In the genomic region with DNA sequence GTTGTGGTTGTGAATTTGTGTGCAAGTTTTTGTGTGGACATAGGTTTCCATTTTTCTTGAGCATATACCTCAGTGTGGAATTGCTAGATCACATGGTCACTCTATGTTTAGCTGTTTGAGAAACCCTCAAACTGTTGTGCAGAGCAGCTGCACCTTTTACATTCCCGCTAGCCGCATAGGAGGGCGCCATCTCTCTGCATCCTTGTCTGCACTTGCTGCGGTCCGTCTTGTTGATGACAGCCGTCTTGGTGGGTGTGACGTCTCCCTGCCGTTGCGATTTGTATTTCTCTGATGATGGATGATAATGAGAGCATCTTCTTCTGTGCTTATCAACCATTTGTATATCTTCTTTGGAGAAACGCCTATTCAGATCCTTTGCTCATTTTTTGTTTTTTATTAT, we compare ENCODE assay signal across 1 cellular context.
TF ChIP-seq lines count a peak whose summit lies in the region.

No MANE protein-coding gene starts in this region.

TF ChIP-seq in H1, 55 proteins besides CTCF, POLR2A, EP300 and RAD21:
- TF ChIP-seq, protein P1, sequence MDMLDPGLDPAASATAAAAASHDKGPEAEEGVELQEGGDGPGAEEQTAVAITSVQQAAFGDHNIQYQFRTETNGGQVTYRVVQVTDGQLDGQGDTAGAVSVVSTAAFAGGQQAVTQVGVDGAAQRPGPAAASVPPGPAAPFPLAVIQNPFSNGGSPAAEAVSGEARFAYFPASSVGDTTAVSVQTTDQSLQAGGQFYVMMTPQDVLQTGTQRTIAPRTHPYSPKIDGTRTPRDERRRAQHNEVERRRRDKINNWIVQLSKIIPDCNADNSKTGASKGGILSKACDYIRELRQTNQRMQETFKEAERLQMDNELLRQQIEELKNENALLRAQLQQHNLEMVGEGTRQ (IDR thresholded peaks at IDR 0.05; ENCODE audit: low read length), result no peak
- no peak for TF ChIP-seq CREB1 (IDR thresholded peaks at IDR 0.05)
- no peak for TF ChIP-seq SP1 (IDR thresholded peaks at IDR 0.05; ENCODE audit: low read depth, low read length)
- no peak for TF ChIP-seq SIRT6 (IDR thresholded peaks at IDR 0.05; ENCODE audit: low read length)
- TF ChIP-seq SIX5 (IDR thresholded peaks at IDR 0.05; ENCODE audit: low read depth, low read length), result no peak
- TF ChIP-seq, protein P2, sequence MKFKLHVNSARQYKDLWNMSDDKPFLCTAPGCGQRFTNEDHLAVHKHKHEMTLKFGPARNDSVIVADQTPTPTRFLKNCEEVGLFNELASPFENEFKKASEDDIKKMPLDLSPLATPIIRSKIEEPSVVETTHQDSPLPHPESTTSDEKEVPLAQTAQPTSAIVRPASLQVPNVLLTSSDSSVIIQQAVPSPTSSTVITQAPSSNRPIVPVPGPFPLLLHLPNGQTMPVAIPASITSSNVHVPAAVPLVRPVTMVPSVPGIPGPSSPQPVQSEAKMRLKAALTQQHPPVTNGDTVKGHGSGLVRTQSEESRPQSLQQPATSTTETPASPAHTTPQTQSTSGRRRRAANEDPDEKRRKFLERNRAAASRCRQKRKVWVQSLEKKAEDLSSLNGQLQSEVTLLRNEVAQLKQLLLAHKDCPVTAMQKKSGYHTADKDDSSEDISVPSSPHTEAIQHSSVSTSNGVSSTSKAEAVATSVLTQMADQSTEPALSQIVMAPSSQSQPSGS (IDR thresholded peaks at IDR 0.05; ENCODE audit: low read length), result no peak
- TF ChIP-seq PHF8 (conservative IDR thresholded peaks at IDR 0.05; ENCODE audit: low read depth, low read length), result no peak
- no peak for TF ChIP-seq SIN3A (conservative IDR thresholded peaks at IDR 0.05 in 1 of 2, IDR thresholded peaks at IDR 0.05 in 1 of 2; ENCODE audit: low read depth in 1 of 2, low read length in 2 of 2)
- no peak for TF ChIP-seq ASH2L (IDR thresholded peaks at IDR 0.05; ENCODE audit: low read length)
- no peak for TF ChIP-seq SRF (IDR thresholded peaks at IDR 0.05; ENCODE audit: low read depth, low read length)
- no peak for TF ChIP-seq BRCA1 (IDR thresholded peaks at IDR 0.05; ENCODE audit: low read depth, low read length)
- no peak for TF ChIP-seq CHD1 (IDR thresholded peaks at IDR 0.05; ENCODE audit: low read depth, low read length)
- TF ChIP-seq TCF12 (IDR thresholded peaks at IDR 0.05; ENCODE audit: low read depth, low read length), result no peak
- TF ChIP-seq NRF1 (IDR thresholded peaks at IDR 0.05; ENCODE audit: low read depth, low read length), result no peak
- no peak for TF ChIP-seq YY1 (IDR thresholded peaks at IDR 0.05; ENCODE audit: low read depth, low read length)
- no peak for TF ChIP-seq TEAD4 (IDR thresholded peaks at IDR 0.05; ENCODE audit: low read depth, low read length)
